ENCODE assay signal across 24 cellular contexts in the genomic region with DNA sequence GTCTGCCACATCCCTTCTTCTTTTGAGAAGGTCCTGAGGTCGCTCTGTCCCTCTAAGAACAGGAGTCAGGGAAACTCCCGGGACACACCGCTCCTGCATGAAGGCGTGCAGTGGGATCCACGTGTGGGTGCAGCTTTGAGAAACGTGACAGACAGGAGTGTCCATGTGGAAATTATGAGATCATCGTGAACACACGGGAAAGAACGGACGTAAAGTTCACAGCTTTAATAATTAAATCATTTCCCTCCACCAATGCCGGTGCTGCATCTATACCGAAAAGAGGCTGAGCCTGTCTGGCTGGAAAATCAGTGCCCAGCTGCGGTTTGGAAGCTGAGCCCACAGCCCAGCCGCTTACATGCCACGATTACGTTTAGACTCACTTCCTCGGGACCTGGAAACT.
DNase-seq lines count a peak whose midpoint lies in the region; ATAC-seq, FAIRE-seq and TF ChIP-seq lines count a peak whose summit lies in the region.
"Had no signal": no experiment of that assay in that cellular context is flagged by ENCODE, and none has a peak within 500 bp of the region (broad histone marks: within the 10 kb centered on the region; RNA-seq: fewer than 3 reads in every experiment).

No MANE protein-coding gene starts in this region.

- H3K18ac ChIP-seq in neuronal stem cell (ENCODE audit: low read length): peak overlapping the region; percentile 21

- POLR2A ChIA-PET in HepG2 (lab: Yijun Ruan, JAX): no interaction called here

- in situ Hi-C loops in HepG2 (cut with HindIII; ENCODE audit: extremely low pct_ligation_motif_present, low pct_unique_long_range_greater_than_20kb): no loop called here

- CTCF ChIA-PET in HepG2 (lab: Yijun Ruan, JAX; ENCODE audit: low intra/inter-chr PET ratio, low total read pairs): no interaction called here

- TF ChIP-seq EP300 in HepG2 (IDR thresholded peaks at IDR 0.05; ENCODE audit: low read depth in 2 of 2, low read length in 2 of 2): no peak
- TF ChIP-seq EP300 in HepG2 (CRISPR knock-in tag; IDR thresholded peaks at IDR 0.05; ENCODE audit: borderline replicate concordance): no peak

- H3K4me1 ChIP-seq in HepG2 (ENCODE audit: insufficient read depth, low read length): no peaks in the 10 kb centered on the region
- H3K4me1 ChIP-seq in right lobe of liver: no peaks in the 10 kb centered on the region
- no peaks in the 10 kb centered on the region for H3K4me1 ChIP-seq in neuronal stem cell (ENCODE audit: control insufficient read depth in 2 of 2, insufficient read depth in 1 of 2, low read depth in 1 of 2, low read length in 2 of 2)
- H3K4me1 ChIP-seq in osteoblast (ENCODE audit: insufficient read depth, low read length): no peaks in the 10 kb centered on the region

- H2BK5ac ChIP-seq in neuronal stem cell (ENCODE audit: low read length): no peak overlapping the region

- no peak overlapping the region for H3K4ac ChIP-seq in neuronal stem cell (ENCODE audit: low read length)

- H2BK15ac ChIP-seq in neuronal stem cell (ENCODE audit: low read length): no peak overlapping the region

- H3K79me2 ChIP-seq in HepG2 (ENCODE audit: insufficient read depth, low read length) (no peaks in the 10 kb centered on the region), osteoblast (ENCODE audit: insufficient read depth, low read length) (no peaks in the 10 kb centered on the region)

- no peak for TF ChIP-seq POLR2A in HepG2 (IDR thresholded peaks at IDR 0.05; ENCODE audit: insufficient read depth in 1 of 2, low read depth in 2 of 2, low read length in 2 of 2)
- TF ChIP-seq POLR2A in right lobe of liver (IDR thresholded peaks at IDR 0.05): no peak

- H4K91ac ChIP-seq in neuronal stem cell (ENCODE audit: low read depth, low read length, poor library complexity): no peak overlapping the region

- no peaks in the 10 kb centered on the region for H3K4me1 Mint-ChIP-seq in endothelial cell (ENCODE audit: unreplicated experiment)
- H3K4me1 Mint-ChIP-seq: GM23338 had no signal

- H2BK12ac ChIP-seq in neuronal stem cell (ENCODE audit: low read length): no peak overlapping the region

- no peak overlapping the region for H3K14ac ChIP-seq in neuronal stem cell (ENCODE audit: low read length)

- no peak overlapping the region for H3K27ac ChIP-seq in HepG2 (ENCODE audit: extremely low read length, insufficient read depth, low read length)
- no peak overlapping the region for H3K27ac ChIP-seq in right lobe of liver
- H3K27ac ChIP-seq in neuronal stem cell (replicated peaks; ENCODE audit: low read length): no peak overlapping the region
- H3K27ac ChIP-seq in osteoblast (ENCODE audit: low read depth, low read length): no peak overlapping the region
- H3K27ac ChIP-seq: KMS-11 had no signal

- H3K36me3 ChIP-seq in HepG2 (replicated peaks in 1 of 2; ENCODE audit: control insufficient read depth in 1 of 2, insufficient read depth in 2 of 2, low read length in 2 of 2): no peaks in the 10 kb centered on the region
- H3K36me3 ChIP-seq in right lobe of liver: no peaks in the 10 kb centered on the region
- H3K36me3 ChIP-seq in neuronal stem cell (replicated peaks in 1 of 2; ENCODE audit: control insufficient read depth in 2 of 2, insufficient read depth in 2 of 2, low read length in 2 of 2): no peaks in the 10 kb centered on the region
- H3K36me3 ChIP-seq in osteoblast (ENCODE audit: insufficient read depth, low read length): no peaks in the 10 kb centered on the region

- H3K23ac ChIP-seq in neuronal stem cell (ENCODE audit: low read depth, low read length, poor library complexity): no peak overlapping the region

- H3K27me3 ChIP-seq in HepG2 (ENCODE audit: control insufficient read depth in 1 of 2, insufficient read depth in 2 of 2, low read length in 2 of 2): peaks cover 0 to 24% of the 10 kb centered on the region in 2 experiments; a peak in 4 of 5 replicates
- H3K27me3 ChIP-seq in right lobe of liver: no peaks in the 10 kb centered on the region
- H3K27me3 ChIP-seq in neuronal stem cell (ENCODE audit: control insufficient read depth in 3 of 3, insufficient read depth in 3 of 3, low read depth in 1 of 3, low read length in 3 of 3): no peaks in the 10 kb centered on the region
- H3K27me3 ChIP-seq in osteoblast (ENCODE audit: insufficient read depth, low read length): no peaks in the 10 kb centered on the region

- H2BK120ac ChIP-seq in neuronal stem cell (ENCODE audit: low read depth, low read length): no peak overlapping the region

- H3K36me3 Mint-ChIP-seq in endothelial cell (ENCODE audit: low read depth, unreplicated experiment): peaks cover 32% of the 10 kb centered on the region
- H3K36me3 Mint-ChIP-seq: CD8-positive, alpha-beta T cell had no signal

- no peak for FAIRE-seq in HepG2 (lab: Jason Lieb, UNC)

- H3K9me3 Mint-ChIP-seq in endothelial cell (ENCODE audit: unreplicated experiment): peaks cover 54% of the 10 kb centered on the region
- H3K9me3 Mint-ChIP-seq: CD8-positive, alpha-beta T cell had no signal

- 56% methylated on average over 17 of the region's 17 CpGs for WGBS in HepG2 (ENCODE audit: low lambda C conversion rate)
- 69% methylated on average over 14 of the region's 17 CpGs for WGBS in right lobe of liver (ENCODE audit: insufficient coverage, low coverage, low lambda C conversion rate, missing lambda C conversion rate)
- no CpG with 5 or more reads among the region's 17 CpGs for WGBS in neuronal stem cell (ENCODE audit: extremely low coverage in 2 of 2, insufficient read length in 2 of 2, insufficient replicate concordance in 1 of 2), 2 donors

- no peak overlapping the region for H2AFZ ChIP-seq in HepG2 (ENCODE audit: low read length)
- no peak overlapping the region for H2AFZ ChIP-seq in neuronal stem cell (ENCODE audit: low read length)
- no peak overlapping the region for H2AFZ ChIP-seq in osteoblast (ENCODE audit: low read length)
- H2AFZ ChIP-seq: GM23338 had no signal

- no peak for DNase-seq in HepG2 (ENCODE audit: low spot score)
- DNase-seq in right lobe of liver: no peak
- no peak for DNase-seq in endothelial cell (ENCODE audit: low spot score)
- DNase-seq in neuronal stem cell (ENCODE audit: low spot score): no peak
- DNase-seq in osteoblast (ENCODE audit: insufficient read length, low spot score, missing footprints): no peak
- DNase-seq in NCI-H446 treated with DMSO at 0.1 percent for 48 hours (lab: John Stamatoyannopoulos, UW): no peak
- DNase-seq: AML-193, C1 segment of cervical spinal cord, DND-41, IMR-90, MV-4-11, NCI-H1105 treated with DMSO at 0.1 percent for 48 hours, NCI-H2029 treated with DMSO at 0.1 percent for 48 hours, NCI-H2171, NCI-H345, NCI-H526 treated with DMSO at 0.1 percent for 48 hours, SIG-M5 had no signal

- no peak overlapping the region for H3K4me2 ChIP-seq in HepG2 (ENCODE audit: low read depth, low read length)
- H3K4me2 ChIP-seq in neuronal stem cell (ENCODE audit: insufficient read depth, low read length, poor library complexity, severe bottlenecking): no peak overlapping the region
- H3K4me2 ChIP-seq in osteoblast (ENCODE audit: insufficient read depth, low read length): no peak overlapping the region
- H3K4me2 ChIP-seq: GM23338, KMS-11 had no signal

- H3K9ac ChIP-seq in HepG2 (ENCODE audit: insufficient read depth, low read depth, low read length) (no peak overlapping the region), neuronal stem cell (ENCODE audit: low read depth, low read length, poor library complexity) (no peak overlapping the region)
- H3K9ac ChIP-seq: KMS-11 had no signal

- TF ChIP-seq CTCF in HepG2 (CRISPR knock-in tag; IDR thresholded peaks at IDR 0.05) (no peak), right lobe of liver (IDR thresholded peaks at IDR 0.05) (no peak), endothelial cell (IDR thresholded peaks at IDR 0.05; ENCODE audit: unreplicated experiment) (no peak), osteoblast (IDR thresholded peaks at IDR 0.05; ENCODE audit: extremely low read depth, low read depth, low read length) (no peak)

- H3K4me3 Mint-ChIP-seq in endothelial cell (ENCODE audit: unreplicated experiment): peak overlapping the region; percentile 70
- H3K4me3 Mint-ChIP-seq: CD8-positive, alpha-beta T cell; GM23338 had no signal

- no peak for TF ChIP-seq RAD21 in HepG2 (CRISPR knock-in tag; IDR thresholded peaks at IDR 0.05)

- H4K20me1 ChIP-seq in HepG2 (ENCODE audit: insufficient read depth, low read length): no peaks in the 10 kb centered on the region
- no peaks in the 10 kb centered on the region for H4K20me1 ChIP-seq in osteoblast (ENCODE audit: insufficient read depth, low read length)

- H3K9me3 ChIP-seq in HepG2 (ENCODE audit: low read length): no peaks in the 10 kb centered on the region
- no peaks in the 10 kb centered on the region for H3K9me3 ChIP-seq in right lobe of liver
- peaks cover 0 to 6% of the 10 kb centered on the region in 2 donors for H3K9me3 ChIP-seq in neuronal stem cell (replicated peaks in 1 of 2; ENCODE audit: control insufficient read depth in 2 of 2, insufficient read depth in 1 of 2, low read depth in 1 of 2, low read length in 2 of 2)
- H3K9me3 ChIP-seq in osteoblast (ENCODE audit: low read depth, low read length): peaks cover 3% of the 10 kb centered on the region

- H2AK5ac ChIP-seq in neuronal stem cell (ENCODE audit: low read depth, low read length): no peak overlapping the region

- no peaks in the 10 kb centered on the region for H3K79me1 ChIP-seq in neuronal stem cell (ENCODE audit: low read depth, low read length)

- ATAC-seq in HepG2: no peak
- no peak for ATAC-seq in right lobe of liver
- ATAC-seq in GM19463 (IDR thresholded peaks at IDR 0.05; ENCODE audit: unreplicated experiment): no peak
- ATAC-seq in HG02610 (IDR thresholded peaks at IDR 0.05; ENCODE audit: unreplicated experiment): no peak
- ATAC-seq: CD8-positive, alpha-beta T cell; GM23338; HCT116; Panc1 had no signal

- peaks cover 13% of the 10 kb centered on the region for H3K27me3 Mint-ChIP-seq in endothelial cell (ENCODE audit: unreplicated experiment)

- H4K8ac ChIP-seq in neuronal stem cell (ENCODE audit: low read depth, low read length): no peak overlapping the region

- H3K27ac Mint-ChIP-seq in endothelial cell (ENCODE audit: unreplicated experiment): no peak overlapping the region
- H3K27ac Mint-ChIP-seq: CD8-positive, alpha-beta T cell; GM23338 had no signal

- no peak overlapping the region for H3K4me3 ChIP-seq in HepG2 (replicated peaks in 1 of 3; ENCODE audit: insufficient read depth in 1 of 3, low read depth in 2 of 3, low read length in 3 of 3)
- no peak overlapping the region for H3K4me3 ChIP-seq in right lobe of liver
- H3K4me3 ChIP-seq in neuronal stem cell (ENCODE audit: low read length in 2 of 2): no peak overlapping the region
- no peak overlapping the region for H3K4me3 ChIP-seq in osteoblast (ENCODE audit: insufficient read depth, low read length)
- H3K4me3 ChIP-seq: GM23338 had no signal

- BruUV-seq in HepG2 (replicated peaks; lab: Mats Ljungman, UMichigan): no TSS peak

- intact Hi-C loops in HepG2 (cut with micrococcal nuclease; ENCODE audit: unreplicated experiment) (no loop called here), right lobe of liver (cut with DNase I) (no loop called here)
